8 cellular contexts compared by ENCODE assay signal in the genomic region with DNA sequence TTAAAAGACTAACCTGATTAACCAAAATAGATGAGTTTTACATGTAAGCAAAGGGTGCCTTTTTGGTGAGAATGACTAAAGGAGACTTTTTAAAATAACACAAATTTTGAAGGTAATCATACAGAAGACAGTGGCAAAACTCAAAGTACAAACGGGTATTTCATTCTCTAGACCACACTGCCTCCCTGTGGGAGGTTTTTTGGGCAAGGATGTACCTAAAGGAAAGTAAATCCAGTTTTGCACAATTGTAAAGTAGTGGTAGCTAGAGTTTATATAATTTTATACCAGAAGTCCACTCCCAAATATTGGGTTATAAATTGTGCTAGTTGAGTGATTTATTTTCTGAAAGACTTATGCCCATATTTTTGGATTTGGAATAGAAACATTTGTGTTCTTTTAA.
DNase-seq lines count a peak whose midpoint lies in the region; ATAC-seq, FAIRE-seq and TF ChIP-seq lines count a peak whose summit lies in the region.

No MANE protein-coding gene starts in this region.

- H3K27me3 Mint-ChIP-seq in activated CD8-positive, alpha-beta T cell treated with anti-CD3 and anti-CD28 coated beads for 36 hours = peaks cover 4% of the 10 kb centered on the region
- H3K27me3 Mint-ChIP-seq in activated CD8-positive, alpha-beta T cell treated with anti-CD3 and anti-CD28 coated beads, Interleukin-2, amount 10 ng/mL, durations not matched to agents 7 days and 5 days (ENCODE audit: low read depth) = no peaks in the 10 kb centered on the region

- intact Hi-C loops in activated CD8-positive, alpha-beta T cell treated with anti-CD3 and anti-CD28 coated beads for 36 hours (cut with micrococcal nuclease) = no loop called here

- POLR2A ChIA-PET in activated CD8-positive, alpha-beta T cell treated with anti-CD3 and anti-CD28 coated beads for 36 hours (lab: Charles Lee) = no interaction called here
- POLR2A ChIA-PET in activated CD8-positive, alpha-beta T cell treated with anti-CD3 and anti-CD28 coated beads, Interleukin-2, amount 10 ng/mL, durations not matched to agents 7 days and 5 days (lab: Charles Lee) = no interaction called here

- no peak for ATAC-seq in activated CD8-positive, alpha-beta T cell treated with anti-CD3 and anti-CD28 coated beads for 36 hours
- no peak for ATAC-seq in activated CD8-positive, alpha-beta T cell treated with anti-CD3 and anti-CD28 coated beads, Interleukin-2, amount 10 ng/mL, durations not matched to agents 7 days and 5 days
- ATAC-seq in GM21381 (IDR thresholded peaks at IDR 0.05; ENCODE audit: unreplicated experiment) (no peak), GM19467 (IDR thresholded peaks at IDR 0.05; ENCODE audit: unreplicated experiment) (no peak)

- no peaks in the 10 kb centered on the region for H3K36me3 Mint-ChIP-seq in activated CD8-positive, alpha-beta T cell treated with anti-CD3 and anti-CD28 coated beads for 36 hours (ENCODE audit: low read depth)
- no peaks in the 10 kb centered on the region for H3K36me3 Mint-ChIP-seq in activated CD8-positive, alpha-beta T cell treated with anti-CD3 and anti-CD28 coated beads, Interleukin-2, amount 10 ng/mL, durations not matched to agents 7 days and 5 days (ENCODE audit: low read depth)

- H3K4me3 Mint-ChIP-seq in activated CD8-positive, alpha-beta T cell treated with anti-CD3 and anti-CD28 coated beads for 36 hours = no peak overlapping the region
- no peak overlapping the region for H3K4me3 Mint-ChIP-seq in activated CD8-positive, alpha-beta T cell treated with anti-CD3 and anti-CD28 coated beads, Interleukin-2, amount 10 ng/mL, durations not matched to agents 7 days and 5 days

- no peaks in the 10 kb centered on the region for H3K4me1 Mint-ChIP-seq in activated CD8-positive, alpha-beta T cell treated with anti-CD3 and anti-CD28 coated beads for 36 hours (ENCODE audit: low read depth)
- H3K4me1 Mint-ChIP-seq in activated CD8-positive, alpha-beta T cell treated with anti-CD3 and anti-CD28 coated beads, Interleukin-2, amount 10 ng/mL, durations not matched to agents 7 days and 5 days (ENCODE audit: low read depth) = no peaks in the 10 kb centered on the region

- no peak overlapping the region for H3K27ac Mint-ChIP-seq in activated CD8-positive, alpha-beta T cell treated with anti-CD3 and anti-CD28 coated beads for 36 hours
- H3K27ac Mint-ChIP-seq in activated CD8-positive, alpha-beta T cell treated with anti-CD3 and anti-CD28 coated beads, Interleukin-2, amount 10 ng/mL, durations not matched to agents 7 days and 5 days = no peak overlapping the region

- DNase-seq in activated CD8-positive, alpha-beta T cell treated with anti-CD3 and anti-CD28 coated beads for 36 hours = peak; percentile 13
- DNase-seq in activated CD8-positive, alpha-beta T cell treated with anti-CD3 and anti-CD28 coated beads, Interleukin-2, amount 10 ng/mL, durations not matched to agents 7 days and 5 days = no peak
- DNase-seq in RKO (ENCODE audit: low spot score) = peak; percentile 26
- peak; percentile 44 for DNase-seq in fibroblast of villous mesenchyme (ENCODE audit: low read depth)
- DNase-seq in urothelium cell line (ENCODE audit: low spot score) = peak; percentile 13
- no peak for DNase-seq in activated CD8-positive, alpha-beta memory T cell treated with anti-CD3 and anti-CD28 coated beads, Interleukin-2, amount 50 U/mL, for 4 hours

- no peaks in the 10 kb centered on the region for H3K9me3 Mint-ChIP-seq in activated CD8-positive, alpha-beta T cell treated with anti-CD3 and anti-CD28 coated beads for 36 hours
- no peaks in the 10 kb centered on the region for H3K9me3 Mint-ChIP-seq in activated CD8-positive, alpha-beta T cell treated with anti-CD3 and anti-CD28 coated beads, Interleukin-2, amount 10 ng/mL, durations not matched to agents 7 days and 5 days (ENCODE audit: insufficient read depth)

- no peak overlapping the region for H3K4me3 ChIP-seq in fibroblast of villous mesenchyme (ENCODE audit: low read depth, low read length)

- CTCF ChIA-PET in activated CD8-positive, alpha-beta T cell treated with anti-CD3 and anti-CD28 coated beads for 36 hours (lab: Charles Lee) = no interaction called here
- CTCF ChIA-PET in activated CD8-positive, alpha-beta T cell treated with anti-CD3 and anti-CD28 coated beads, Interleukin-2, amount 10 ng/mL, durations not matched to agents 7 days and 5 days (lab: Charles Lee) = no interaction called here

- no peak for FAIRE-seq in urothelium cell line (lab: Jason Lieb, UNC)

- TF ChIP-seq CTCF in activated CD8-positive, alpha-beta T cell treated with anti-CD3 and anti-CD28 coated beads for 36 hours (IDR thresholded peaks at IDR 0.05) = no peak
- TF ChIP-seq CTCF in fibroblast of villous mesenchyme (IDR thresholded peaks at IDR 0.05; ENCODE audit: insufficient read depth, low read depth, low read length) = peak; percentile 58

Comparison
In these comparisons a context has a peak if more than half of its experiments do, and no peak if none do; other contexts are left out.
1. DNase-seq: peak in activated CD8-positive, alpha-beta T cell treated with anti-CD3 and anti-CD28 coated beads for 36 hours (single experiment), RKO (single experiment), fibroblast of villous mesenchyme (single experiment) and urothelium cell line (single experiment); none in activated CD8-positive, alpha-beta T cell treated with anti-CD3 and anti-CD28 coated beads, Interleukin-2, amount 10 ng/mL, durations not matched to agents 7 days and 5 days (single experiment) and activated CD8-positive, alpha-beta memory T cell treated with anti-CD3 and anti-CD28 coated beads, Interleukin-2, amount 50 U/mL, for 4 hours (single experiment).